9 cellular contexts compared by ENCODE assay signal in genomic region chr12:92466391-92467305, GRCh38.
DNase-seq lines count a peak whose midpoint lies in the region; ATAC-seq and TF ChIP-seq lines count a peak whose summit lies in the region.
"Had no signal": no experiment of that assay in that cellular context is flagged by ENCODE, and none has a peak within 500 bp of the region (broad histone marks: within the 10 kb centered on the region; RNA-seq: fewer than 3 reads in every experiment).

No MANE protein-coding gene starts in this region.

- no peaks in the 10 kb centered on the region for H3K36me3 ChIP-seq in ectodermal cell (ENCODE audit: control insufficient read depth, insufficient read depth, low read length)

- H3K27ac ChIP-seq in ectodermal cell (ENCODE audit: insufficient read depth, low read depth, low read length, poor library complexity, severe bottlenecking): peak overlapping the region; percentile 71
- H3K27ac ChIP-seq: HL-60 had no signal

- H3K27me3 Mint-ChIP-seq in Calu3 (ENCODE audit: unreplicated experiment): no peaks in the 10 kb centered on the region

- no peak overlapping the region for H3K4me3 ChIP-seq in ectodermal cell (ENCODE audit: insufficient read depth, low read depth, low read length)

- H3K4me1 ChIP-seq in ectodermal cell (ENCODE audit: control insufficient read depth, insufficient read depth, low read length): peaks cover 24% of the 10 kb centered on the region

- no TSS peak for BruUV-seq in Calu3 (replicated peaks; lab: Mats Ljungman, UMichigan)

- ATAC-seq in GM21528 (IDR thresholded peaks at IDR 0.05; ENCODE audit: low FRiP score, unreplicated experiment): peak; percentile 42

- no peak overlapping the region for H3K4me3 Mint-ChIP-seq in Calu3 (ENCODE audit: low read depth, unreplicated experiment)

- peaks cover 12% of the 10 kb centered on the region for H3K4me1 Mint-ChIP-seq in Calu3 (ENCODE audit: low read depth, unreplicated experiment)

- DNase-seq in GM10248 (ENCODE audit: extremely low spot score) (peak; percentile 22), NAMALWA (ENCODE audit: low spot score) (peak; percentile 89), pons (ENCODE audit: low spot score) (peak; percentile 84), OCI-M1 (lab: John Stamatoyannopoulos, UW) (no peak), Calu3 (no peak), cortex of kidney (lab: John Stamatoyannopoulos, UW) (no peak)

- CTCF ChIA-PET in GM10248 (lab: Yijun Ruan, JAX): interaction anchor here (1.1 to 1.2 kb wide), 3 partner anchors 11 to 29 kb away, joined by 4 read pairs; no protein-coding TSS in a partner anchor
- CTCF ChIA-PET in Calu3 (lab: Charles Lee): no interaction called here

- H3K9me3 Mint-ChIP-seq in Calu3 (ENCODE audit: low read depth, unreplicated experiment): no peaks in the 10 kb centered on the region

- H3K27ac Mint-ChIP-seq in Calu3 (ENCODE audit: unreplicated experiment): no peak overlapping the region

- no peaks in the 10 kb centered on the region for H3K27me3 ChIP-seq in ectodermal cell (ENCODE audit: control insufficient read depth, insufficient read depth, low read length, poor library complexity, severe bottlenecking)

- H3K9me3 ChIP-seq in ectodermal cell (ENCODE audit: control insufficient read depth, low read length): no peaks in the 10 kb centered on the region

- intact Hi-C loops in Calu3 (cut with micrococcal nuclease; ENCODE audit: unreplicated experiment): no loop called here

- 26% methylated on average over 13 of the region's 13 CpGs for WGBS in ectodermal cell, 2 experiments

- POLR2A ChIA-PET in GM10248 (lab: Yijun Ruan, JAX): interaction anchor here (1.7 kb wide), 1 partner anchor 321 kb away, joined by 9 read pairs; the partner anchor contains the start of gene BTG1

- TF ChIP-seq CTCF in GM10248 (IDR thresholded peaks at IDR 0.05; ENCODE audit: control extremely low read depth, extremely low read depth, low read depth, missing control alignments) (no peak), Calu3 (IDR thresholded peaks at IDR 0.05; ENCODE audit: unreplicated experiment) (no peak)

- H3K36me3 Mint-ChIP-seq in Calu3 (ENCODE audit: insufficient read depth, unreplicated experiment): no peaks in the 10 kb centered on the region

Comparison
In these comparisons a context has a peak if more than half of its experiments do, and no peak if none do; other contexts are left out.
1. DNase-seq: peak in GM10248 (single experiment), NAMALWA (single experiment) and pons (single experiment); none in OCI-M1 (single experiment), Calu3 (single experiment) and cortex of kidney (single experiment).